Comparison of ENCODE assay signal across 31 cellular contexts in the genomic region with DNA sequence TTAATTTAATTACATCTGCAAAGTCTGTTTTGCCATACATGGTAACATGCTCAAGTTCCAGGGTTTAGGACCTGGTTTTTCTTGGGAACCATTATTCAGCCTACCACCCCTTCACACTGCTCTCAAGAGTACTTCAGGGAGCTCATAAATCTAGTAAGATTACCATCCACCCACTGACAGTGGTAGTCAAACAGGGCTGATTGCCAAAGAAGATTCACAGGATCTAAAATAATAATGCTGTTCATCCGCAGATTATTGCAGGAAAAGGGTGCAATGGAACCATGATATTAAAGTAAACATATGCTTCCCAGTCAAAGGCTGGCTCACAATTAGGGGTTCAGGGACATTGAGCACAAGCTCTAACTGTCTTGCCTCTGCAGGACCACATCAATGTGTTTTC.
"Had no signal": no experiment of that assay in that cellular context is flagged by ENCODE, and none has a peak within 500 bp of the region (broad histone marks: within the 10 kb centered on the region; RNA-seq: fewer than 3 reads in every experiment).

No MANE protein-coding gene starts in this region.

- H3K36me3 ChIP-seq: brain microvascular endothelial cell, esophagus muscularis mucosa, gastrocnemius medialis, heart right ventricle had no signal

- ATAC-seq: activated CD4-positive, CD25-positive, alpha-beta regulatory T cell treated with anti-CD3 and anti-CD28 coated beads, Interleukin-2, amount 50 U/mL, for 24 hours; activated CD8-positive, alpha-beta T cell treated with anti-CD3 and anti-CD28 coated beads for 36 hours; activated T-cell treated with anti-CD3 and anti-CD28 coated beads, Interleukin-2, amount 50 U/mL, for 4 hours; activated T-helper 17 cell treated with anti-CD3 and anti-CD28 coated beads, Interleukin-2, amount 50 U/mL, for 72 hours; effector memory CD8-positive, alpha-beta T cell; foreskin keratinocyte; gastrocnemius medialis; heart right ventricle had no signal

- DNase-seq: activated B cell treated with CpG ODN at 0.5 μM for 24 hours; activated CD4-positive, alpha-beta T cell treated with anti-CD3 and anti-CD28 coated beads for 48 hours; activated CD4-positive, alpha-beta T cell treated with anti-CD3 and anti-CD28 coated beads, Interleukin-2, amount 50 U/mL, for 1 hour; activated CD4-positive, alpha-beta T cell treated with anti-CD3 and anti-CD28 coated beads, Interleukin-2, amount 50 U/mL, for 48 hours; activated CD8-positive, alpha-beta memory T cell treated with anti-CD3 and anti-CD28 coated beads for 24 hours; activated CD8-positive, alpha-beta T cell treated with anti-CD3 and anti-CD28 coated beads for 36 hours; activated effector memory CD4-positive, alpha-beta T cell treated with Interleukin-2 at 50 U/mL for 16 hours; activated gamma-delta T cell treated with Interleukin-2 at 50 U/mL for 16 hours; activated naive CD4-positive, alpha-beta T cell treated with anti-CD3 and anti-CD28 coated beads, Interleukin-2, amount 50 U/mL, for 16 hours; activated naive CD4-positive, alpha-beta T cell treated with Interleukin-2 at 50 U/mL for 16 hours; activated T-cell treated with anti-CD3 and anti-CD28 coated beads, Interleukin-2, amount 50 U/mL, for 4 hours; amniotic stem cell; anterior cingulate cortex; brain microvascular endothelial cell; cortex of kidney; dermis blood vessel endothelial cell; effector CD4-positive, alpha-beta T cell; effector memory CD8-positive, alpha-beta T cell; erythroblast; foreskin keratinocyte; gastrocnemius medialis; glutamatergic neuron; heart right ventricle; T-helper 2 cell had no signal

- H3K4me3 ChIP-seq: esophagus muscularis mucosa, gastrocnemius medialis, heart right ventricle, hepatocyte had no signal

- H3K27me3 ChIP-seq: brain microvascular endothelial cell, esophagus muscularis mucosa, foreskin keratinocyte, gastrocnemius medialis, heart right ventricle, hepatocyte had no signal

- H3K36me3 Mint-ChIP-seq: activated naive CD8-positive, alpha-beta T cell had no signal

- H3K9me3 ChIP-seq: esophagus muscularis mucosa, gastrocnemius medialis, heart right ventricle had no signal

- FAIRE-seq: astrocyte, colon had no signal

- H3K4me3 Mint-ChIP-seq: activated B cell treated with CpG ODN at 0.5 μM for 24 hours; activated CD8-positive, alpha-beta T cell treated with anti-CD3 and anti-CD28 coated beads for 36 hours; activated naive CD8-positive, alpha-beta T cell; activated T-cell treated with anti-CD3 and anti-CD28 coated beads, Interleukin-2, amount 50 U/mL, for 4 hours; activated T-helper 17 cell treated with anti-CD3 and anti-CD28 coated beads, Interleukin-2, amount 50 U/mL, for 72 hours; effector memory CD8-positive, alpha-beta T cell had no signal

- H3K4me1 Mint-ChIP-seq: activated B cell treated with CpG ODN at 0.5 μM for 24 hours; activated T-helper 17 cell treated with anti-CD3 and anti-CD28 coated beads, Interleukin-2, amount 50 U/mL, for 72 hours had no signal

- H3K27ac Mint-ChIP-seq: activated B cell treated with CpG ODN at 0.5 μM for 24 hours; activated CD8-positive, alpha-beta T cell treated with anti-CD3 and anti-CD28 coated beads for 36 hours; activated naive CD8-positive, alpha-beta T cell; activated T-helper 17 cell treated with anti-CD3 and anti-CD28 coated beads, Interleukin-2, amount 50 U/mL, for 72 hours; effector memory CD8-positive, alpha-beta T cell had no signal

- H3K27me3 Mint-ChIP-seq: activated B cell treated with CpG ODN at 0.5 μM for 24 hours; activated CD8-positive, alpha-beta T cell treated with anti-CD3 and anti-CD28 coated beads for 36 hours; activated naive CD8-positive, alpha-beta T cell; activated T-helper 17 cell treated with anti-CD3 and anti-CD28 coated beads, Interleukin-2, amount 50 U/mL, for 72 hours; effector memory CD8-positive, alpha-beta T cell had no signal

- H3K27ac ChIP-seq: brain microvascular endothelial cell, esophagus muscularis mucosa, foreskin keratinocyte, gastrocnemius medialis, heart right ventricle, hepatocyte had no signal

- H3K4me1 ChIP-seq: esophagus muscularis mucosa, foreskin keratinocyte, gastrocnemius medialis, heart right ventricle had no signal

- H3K9me3 Mint-ChIP-seq: activated B cell treated with CpG ODN at 0.5 μM for 24 hours; activated CD8-positive, alpha-beta T cell treated with anti-CD3 and anti-CD28 coated beads for 36 hours; activated T-cell treated with anti-CD3 and anti-CD28 coated beads, Interleukin-2, amount 50 U/mL, for 4 hours; activated T-helper 17 cell treated with anti-CD3 and anti-CD28 coated beads, Interleukin-2, amount 50 U/mL, for 72 hours; effector memory CD8-positive, alpha-beta T cell had no signal
